Comparison of ENCODE assay signal across 1 cellular context in the genomic region with DNA sequence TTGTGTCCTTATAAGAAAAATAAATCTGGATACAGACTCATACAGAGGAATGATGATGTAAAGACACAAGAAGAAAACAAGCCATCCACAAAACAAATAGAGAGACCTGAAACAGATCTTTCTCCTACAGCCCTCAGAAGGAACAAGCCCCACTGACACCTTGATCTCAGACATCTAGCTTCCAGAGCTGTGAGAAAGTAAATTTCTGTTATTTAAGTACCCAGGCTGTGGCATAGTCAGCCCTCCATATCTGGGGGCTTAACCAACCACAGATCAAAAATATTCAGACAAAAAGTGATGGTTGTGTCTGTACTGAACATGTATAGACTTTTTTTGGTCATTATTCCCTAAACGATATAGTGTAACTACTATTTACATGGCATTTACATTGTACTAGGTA.
TF ChIP-seq lines count a peak whose summit lies in the region.

No MANE protein-coding gene starts in this region.

TF ChIP-seq in A549, 52 proteins besides CTCF, POLR2A, EP300 and RAD21 (continued from another document):
- TF ChIP-seq, protein P1, sequence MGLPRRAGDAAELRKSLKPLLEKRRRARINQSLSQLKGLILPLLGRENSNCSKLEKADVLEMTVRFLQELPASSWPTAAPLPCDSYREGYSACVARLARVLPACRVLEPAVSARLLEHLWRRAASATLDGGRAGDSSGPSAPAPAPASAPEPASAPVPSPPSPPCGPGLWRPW (IDR thresholded peaks at IDR 0.05): no peak
- TF ChIP-seq HDAC2 (IDR thresholded peaks at IDR 0.05): no peak
- TF ChIP-seq MAZ (IDR thresholded peaks at IDR 0.05; ENCODE audit: borderline replicate concordance, low read depth, low read length): no peak
- no peak for TF ChIP-seq HOXA7 (CRISPR knock-in tag; IDR thresholded peaks at IDR 0.05)
- no peak for TF ChIP-seq SMC3 (IDR thresholded peaks at IDR 0.05)
- no peak for TF ChIP-seq GATA3 (IDR thresholded peaks at IDR 0.05; ENCODE audit: borderline replicate concordance)
- no peak for TF ChIP-seq HOXB13 (CRISPR knock-in tag; IDR thresholded peaks at IDR 0.05; ENCODE audit: low read depth)
- no peak for TF ChIP-seq PHF8 (IDR thresholded peaks at IDR 0.05; ENCODE audit: borderline replicate concordance, low read depth)
- TF ChIP-seq RFX5 (IDR thresholded peaks at IDR 0.05): no peak
- TF ChIP-seq FOSB (CRISPR knock-in tag; IDR thresholded peaks at IDR 0.05): no peak
- no peak for TF ChIP-seq KDM5A (IDR thresholded peaks at IDR 0.05)
- no peak for TF ChIP-seq MAX (IDR thresholded peaks at IDR 0.05)
- no peak for TF ChIP-seq CBX8 (IDR thresholded peaks at IDR 0.05)
- TF ChIP-seq ZNF302 (CRISPR knock-in tag; IDR thresholded peaks at IDR 0.05): no peak
- TF ChIP-seq HOXB5 (CRISPR knock-in tag; IDR thresholded peaks at IDR 0.05): no peak
TF ChIP-seq in A549: peak in this region for 0.
